ENCODE assay signal across 1 cellular context in genomic region chr11:1309498-1310314, GRCh38.
TF ChIP-seq lines count a peak whose summit lies in the region.

TOLLIP (minus strand) TSS chr11:1309632; CDS start chr11:1309498, 134 bp downstream.

TF ChIP-seq in H1, 55 proteins besides CTCF, POLR2A, EP300 and RAD21 (continued from another document):
- TF ChIP-seq EZH2 (IDR thresholded peaks at IDR 0.05; ENCODE audit: low read depth, low read length, severe bottlenecking) (no peak), HDAC6 (IDR thresholded peaks at IDR 0.05; ENCODE audit: low read depth, low read length) (no peak), E2F6 (IDR thresholded peaks at IDR 0.05) (peak; percentile 70), RNF2 (IDR thresholded peaks at IDR 0.05; ENCODE audit: borderline replicate concordance, low read depth, low read length, missing control alignments, poor library complexity, severe bottlenecking) (no peak), ATF3 (IDR thresholded peaks at IDR 0.05; ENCODE audit: insufficient read depth, low read depth, low read length) (no peak; the same call in 1 of the 2 replicates), ASH2L (IDR thresholded peaks at IDR 0.05; ENCODE audit: low read length) (peak; percentile 76), CBX8 (IDR thresholded peaks at IDR 0.05; ENCODE audit: borderline replicate concordance, low read depth, low read length) (no peak), EGR1 (IDR thresholded peaks at IDR 0.05; ENCODE audit: borderline replicate concordance, low read depth, low read length) (no peak; the same call in 1 of the 2 replicates), KDM5A (IDR thresholded peaks at IDR 0.05; ENCODE audit: low read length) (no peak), KDM4A (IDR thresholded peaks at IDR 0.05; ENCODE audit: low read depth, low read length, severe bottlenecking) (peak; percentile 93), SIN3A (conservative IDR thresholded peaks at IDR 0.05 in 1 of 2, IDR thresholded peaks at IDR 0.05 in 1 of 2; ENCODE audit: low read depth in 1 of 2, low read length in 2 of 2) (peak in 1 of 2 experiments; percentile 52; a peak in 1 of 4 replicates), BACH1 (IDR thresholded peaks at IDR 0.05; ENCODE audit: low read length) (no peak), YY1 (IDR thresholded peaks at IDR 0.05; ENCODE audit: low read depth, low read length) (peak; percentile 82; the same call in 1 of the 2 replicates), HDAC2 (IDR thresholded peaks at IDR 0.05; ENCODE audit: borderline replicate concordance in 1 of 2, low read depth in 2 of 2, low read length in 2 of 2) (no peak), CHD1 (IDR thresholded peaks at IDR 0.05; ENCODE audit: low read depth, low read length) (no peak), NANOG (IDR thresholded peaks at IDR 0.05; ENCODE audit: insufficient read depth, low read depth, low read length, poor library complexity, severe bottlenecking) (no peak), CREB1 (IDR thresholded peaks at IDR 0.05) (peak; percentile 50; the same call in 1 of the 2 replicates), USF2 (IDR thresholded peaks at IDR 0.05; ENCODE audit: low read length) (peak; percentile 39), RBBP5 (IDR thresholded peaks at IDR 0.05; ENCODE audit: borderline replicate concordance, low read depth, low read length) (no peak), SP2 (IDR thresholded peaks at IDR 0.05; ENCODE audit: low read length) (no peak), POU5F1 (IDR thresholded peaks at IDR 0.05; ENCODE audit: low read depth, low read length) (no peak), CEBPB (IDR thresholded peaks at IDR 0.05; ENCODE audit: low read depth, low read length) (no peak), PHF8 (conservative IDR thresholded peaks at IDR 0.05; ENCODE audit: low read depth, low read length) (peak; percentile 43; the same call in 1 of the 2 replicates), TAF7 (optimal IDR thresholded peaks at IDR 0.05; ENCODE audit: borderline replicate concordance, low read depth, low read length) (no peak), NRF1 (IDR thresholded peaks at IDR 0.05; ENCODE audit: low read depth, low read length) (peak; percentile 98), SIX5 (IDR thresholded peaks at IDR 0.05; ENCODE audit: low read depth, low read length) (no peak), SAP30 (IDR thresholded peaks at IDR 0.05; ENCODE audit: insufficient read depth, insufficient replicate concordance, low read length) (no peak), SP1 (IDR thresholded peaks at IDR 0.05; ENCODE audit: low read depth, low read length) (no peak), SP4 (IDR thresholded peaks at IDR 0.05; ENCODE audit: low read length) (no peak), FOSL1 (IDR thresholded peaks at IDR 0.05; ENCODE audit: insufficient read depth, low read depth, low read length) (no peak), JUN (IDR thresholded peaks at IDR 0.05; ENCODE audit: low read depth, low read length) (no peak), TAF1 (IDR thresholded peaks at IDR 0.05; ENCODE audit: low read depth, low read length) (peak; percentile 67), SRF (IDR thresholded peaks at IDR 0.05; ENCODE audit: low read depth, low read length) (no peak), SIRT6 (IDR thresholded peaks at IDR 0.05; ENCODE audit: low read length) (no peak), RXRA (IDR thresholded peaks at IDR 0.05; ENCODE audit: insufficient read depth, low read depth, low read length) (no peak), CHD2 (IDR thresholded peaks at IDR 0.05; ENCODE audit: low read length) (no peak), MAFK (IDR thresholded peaks at IDR 0.05; ENCODE audit: low read depth, low read length) (no peak), RFX5 (IDR thresholded peaks at IDR 0.05; ENCODE audit: borderline replicate concordance, low read depth, low read length) (no peak), TCF12 (IDR thresholded peaks at IDR 0.05; ENCODE audit: low read depth, low read length) (no peak), BCL11A (IDR thresholded peaks at IDR 0.05; ENCODE audit: low read depth in 2 of 2, low read length in 2 of 2) (no peak), GTF2F1 (IDR thresholded peaks at IDR 0.05; ENCODE audit: borderline replicate concordance, low read depth, low read length) (no peak), CHD7 (IDR thresholded peaks at IDR 0.05; ENCODE audit: insufficient replicate concordance, low read length) (no peak), CBX5 (IDR thresholded peaks at IDR 0.05; ENCODE audit: low read depth, low read length) (no peak), MAX (IDR thresholded peaks at IDR 0.05) (peak; percentile 88), KDM1A (IDR thresholded peaks at IDR 0.05; ENCODE audit: borderline replicate concordance, low read length) (no peak), TEAD4 (IDR thresholded peaks at IDR 0.05; ENCODE audit: low read depth, low read length) (no peak), CTBP2 (IDR thresholded peaks at IDR 0.05; ENCODE audit: borderline replicate concordance, insufficient read depth, insufficient read length, low read length) (no peak), SUZ12 (IDR thresholded peaks at IDR 0.05; ENCODE audit: low read length) (no peak), JUND (IDR thresholded peaks at IDR 0.05; ENCODE audit: low read length) (no peak), BRCA1 (IDR thresholded peaks at IDR 0.05; ENCODE audit: low read depth, low read length) (no peak), POLR2AphosphoS5 (IDR thresholded peaks at IDR 0.05; ENCODE audit: low read depth, low read length) (peak; percentile 31; the same call in 1 of the 2 replicates), ATF2 (IDR thresholded peaks at IDR 0.05; ENCODE audit: low read length) (no peak)
